ENCODE assay signal across 1 cellular context in the genomic region with DNA sequence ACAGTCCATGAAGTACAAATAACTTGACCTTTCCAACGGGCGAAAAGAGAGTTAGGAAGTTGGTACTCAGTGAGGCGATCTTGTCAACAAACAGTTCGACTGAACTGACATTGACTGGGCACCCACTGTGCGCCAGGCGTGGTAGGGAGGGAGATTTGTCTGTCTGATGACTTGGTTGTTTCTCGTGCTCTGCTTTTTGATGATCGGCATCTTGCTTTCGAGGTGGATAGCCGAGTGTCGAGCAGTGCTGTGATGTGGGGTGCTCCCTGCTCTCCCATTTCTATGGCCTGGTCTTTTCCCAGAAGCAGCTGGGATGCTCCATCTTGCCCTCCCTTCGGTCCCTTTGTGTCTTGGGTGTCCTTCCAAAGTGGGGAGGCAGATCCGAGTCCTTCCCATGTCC.
TF ChIP-seq lines count a peak whose summit lies in the region.

No MANE protein-coding gene starts in this region.

TF ChIP-seq in K562, 482 proteins besides CTCF, POLR2A, EP300 and RAD21:
- TF ChIP-seq ZNF311 (CRISPR knock-in tag; IDR thresholded peaks at IDR 0.05) (no peak), NCOA6 (IDR thresholded peaks at IDR 0.05) (no peak), ZKSCAN1 (IDR thresholded peaks at IDR 0.05; ENCODE audit: low read depth, low read length) (peak; percentile 16; the same call in 1 of the 2 replicates)
